20 cellular contexts compared by ENCODE assay signal in genomic region chr19:5580116-5580515, GRCh38. TPM values are rescaled to one million over a fixed set of nuclear protein-coding genes. Genes with fewer than 3 reads are reported as not detected.
DNase-seq lines count a peak whose midpoint lies in the region; ATAC-seq and TF ChIP-seq lines count a peak whose summit lies in the region.
"Had no signal": no experiment of that assay in that cellular context is flagged by ENCODE, and none has a peak within 500 bp of the region (broad histone marks: within the 10 kb centered on the region; RNA-seq: fewer than 3 reads in every experiment).

No MANE protein-coding gene starts in this region.

- H3K9me3 Mint-ChIP-seq in CD4-positive, alpha-beta T cell = no peaks in the 10 kb centered on the region
- H3K9me3 Mint-ChIP-seq: activated CD4-positive, alpha-beta T cell treated with anti-CD3 and anti-CD28 coated beads, Interleukin-2, amount 10 ng/mL, durations not matched to agents 24 days and 14 days; activated naive CD4-positive, alpha-beta T cell treated with anti-CD3 and anti-CD28 coated beads, Interleukin-2, amount 10 ng/mL, durations not matched to agents 7 days and 5 days; dendritic cell treated with granulocyte-macrophage colony-stimulating factor and Interleukin-4, amounts not matched to agents 40 ng/mL and 50 ng/mL, for 4 days; natural killer cell; stimulated activated naive CD8-positive, alpha-beta T cell treated with anti-CD3 and anti-CD28 coated beads, Interleukin-15, Interleukin-2, amounts not matched to agents 100 ng/mL and 50 ng/mL, for 24 hours had no signal

- H4K91ac ChIP-seq in mesenchymal stem cell (ENCODE audit: low read length) = no peak overlapping the region

- ATAC-seq in HG03025 (IDR thresholded peaks at IDR 0.05; ENCODE audit: low FRiP score, unreplicated experiment) (no peak), HG03469 (IDR thresholded peaks at IDR 0.05; ENCODE audit: unreplicated experiment) (no peak), HG02759 (IDR thresholded peaks at IDR 0.05; ENCODE audit: unreplicated experiment) (no peak)
- ATAC-seq in CD4-positive, alpha-beta T cell (ENCODE audit: poor library complexity) = no peak
- ATAC-seq: natural killer cell had no signal

- H2AFZ ChIP-seq in mesenchymal stem cell (ENCODE audit: low read depth, low read length) = no peak overlapping the region
- H2AFZ ChIP-seq: GM23248 had no signal

- intact Hi-C loops in CD4-positive, alpha-beta T cell (cut with DNase I, micrococcal nuclease) = no loop called here

- H3K4me3 ChIP-seq in BLaER1 treated with 17β-estradiol and CSF1 and Interleukin-3, amounts not matched to agents 10 nM and 100 nM = no peak overlapping the region
- H3K4me3 ChIP-seq in NT2/D1 (ENCODE audit: insufficient read length, low read depth) = no peak overlapping the region
- H3K4me3 ChIP-seq in mesenchymal stem cell (ENCODE audit: insufficient read depth in 1 of 2, low read depth in 1 of 2, low read length in 2 of 2) = no peak overlapping the region
- H3K4me3 ChIP-seq: GM23248 had no signal

- no peak overlapping the region for H3K14ac ChIP-seq in mesenchymal stem cell (ENCODE audit: low read length in 2 of 2)

- H2AK5ac ChIP-seq in mesenchymal stem cell (ENCODE audit: low read length, severe bottlenecking) = no peak overlapping the region

- POLR2A ChIA-PET in CD4-positive, alpha-beta T cell (lab: Charles Lee) = no interaction called here

- H3K79me1 ChIP-seq in mesenchymal stem cell (replicated peaks; ENCODE audit: low read length, poor library complexity, severe bottlenecking) = peaks cover 2% of the 10 kb centered on the region

- H3K4me1 Mint-ChIP-seq in CD4-positive, alpha-beta T cell (ENCODE audit: low read depth) = peaks cover 10% of the 10 kb centered on the region

- no peak overlapping the region for H2BK120ac ChIP-seq in mesenchymal stem cell (ENCODE audit: low read depth, low read length)

- H3K4ac ChIP-seq in mesenchymal stem cell (ENCODE audit: low read depth in 1 of 2, low read length in 2 of 2) = no peak overlapping the region

- CTCF ChIA-PET in CD4-positive, alpha-beta T cell (lab: Charles Lee) = no interaction called here

- H4K20me1 ChIP-seq in BLaER1 treated with 17β-estradiol and CSF1 and Interleukin-3, amounts not matched to agents 10 nM and 100 nM = peaks cover 0 to 62% (median 32%) of the 10 kb centered on the region in 11 experiments; a peak in 16 of 22 replicates

- H3K18ac ChIP-seq in mesenchymal stem cell (ENCODE audit: low read depth in 1 of 2, low read length in 2 of 2) = no peak overlapping the region

- H3K9ac ChIP-seq in BLaER1 treated with 17β-estradiol and CSF1 and Interleukin-3, amounts not matched to agents 10 nM and 100 nM = peak overlapping the region in 4 of 11 experiments; percentile 21 to 58 (median 45); a peak in 6 of 22 replicates
- H3K9ac ChIP-seq in NT2/D1 (ENCODE audit: insufficient read length, low read depth) (peak overlapping the region; percentile 26), mesenchymal stem cell (ENCODE audit: low read length) (no peak overlapping the region)
- H3K9ac ChIP-seq: GM23248 had no signal

- peaks cover under 1 to 78% (median 62%) of the 10 kb centered on the region in 10 experiments; a peak in 18 of 20 replicates for H3K4me1 ChIP-seq in BLaER1 treated with 17β-estradiol and CSF1 and Interleukin-3, amounts not matched to agents 10 nM and 100 nM
- H3K4me1 ChIP-seq in NT2/D1 (ENCODE audit: insufficient read depth, insufficient read length) (peaks cover 5% of the 10 kb centered on the region), mesenchymal stem cell (ENCODE audit: control insufficient read depth, insufficient read depth, low read depth, low read length) (peaks cover 34% of the 10 kb centered on the region)

- WGBS in mesenchymal stem cell = 71% methylated on average over 9 of the region's 9 CpGs

- no peaks in the 10 kb centered on the region for H3K9me3 ChIP-seq in BLaER1 treated with 17β-estradiol and CSF1 and Interleukin-3, amounts not matched to agents 10 nM and 100 nM (replicated peaks in 1 of 11)
- H3K9me3 ChIP-seq in NT2/D1 (ENCODE audit: insufficient read depth, low read length) = no peaks in the 10 kb centered on the region
- no peaks in the 10 kb centered on the region for H3K9me3 ChIP-seq in mesenchymal stem cell (ENCODE audit: control insufficient read depth, low read length)
- no peaks in the 10 kb centered on the region for H3K9me3 ChIP-seq in CD4-positive, alpha-beta T cell (ENCODE audit: control insufficient read depth, low read length)

- no peak overlapping the region for H2BK12ac ChIP-seq in mesenchymal stem cell (ENCODE audit: low read length in 2 of 2)

- no peak for TF ChIP-seq CTCF in CD4-positive, alpha-beta T cell (IDR thresholded peaks at IDR 0.05)

- H3K27me3 Mint-ChIP-seq in CD4-positive, alpha-beta T cell = no peaks in the 10 kb centered on the region
- H3K27me3 Mint-ChIP-seq: activated CD4-positive, alpha-beta T cell treated with anti-CD3 and anti-CD28 coated beads, Interleukin-2, amount 10 ng/mL, durations not matched to agents 24 days and 14 days; activated naive CD4-positive, alpha-beta T cell treated with anti-CD3 and anti-CD28 coated beads, Interleukin-2, amount 10 ng/mL, durations not matched to agents 7 days and 5 days; stimulated activated naive CD8-positive, alpha-beta T cell treated with anti-CD3 and anti-CD28 coated beads, Interleukin-15, Interleukin-2, amounts not matched to agents 100 ng/mL and 50 ng/mL, for 24 hours had no signal

- peak; percentile 59 for DNase-seq in NCI-H1092 (lab: John Stamatoyannopoulos, UW)
- DNase-seq in NT2/D1 (ENCODE audit: low read depth, low spot score) = no peak
- no peak for DNase-seq in mesenchymal stem cell
- no peak for DNase-seq in CD4-positive, alpha-beta T cell
- DNase-seq: activated CD4-positive, alpha-beta T cell treated with anti-CD3 and anti-CD28 coated beads, Interleukin-2, amount 10 ng/mL, durations not matched to agents 24 days and 14 days; activated naive CD4-positive, alpha-beta T cell treated with anti-CD3 and anti-CD28 coated beads, Interleukin-2, amount 10 ng/mL, durations not matched to agents 7 days and 5 days; Calu3; GM23248; natural killer cell; NCI-H2171 treated with DMSO at 0.1 percent for 48 hours had no signal

- no peak overlapping the region for H3K23ac ChIP-seq in mesenchymal stem cell (ENCODE audit: low read length in 2 of 2)

- H2BK5ac ChIP-seq in mesenchymal stem cell (ENCODE audit: low read depth, low read length, poor library complexity, severe bottlenecking) = peak overlapping the region; percentile 47

- no peak overlapping the region for H4K8ac ChIP-seq in mesenchymal stem cell (ENCODE audit: low read length)

- H3K27me3 ChIP-seq in BLaER1 treated with 17β-estradiol and CSF1 and Interleukin-3, amounts not matched to agents 10 nM and 100 nM = no peaks in the 10 kb centered on the region
- H3K27me3 ChIP-seq in NT2/D1 (ENCODE audit: insufficient read depth, insufficient read length) (no peaks in the 10 kb centered on the region), mesenchymal stem cell (ENCODE audit: control insufficient read depth in 1 of 2, insufficient read depth in 1 of 2, low read length in 2 of 2) (no peaks in the 10 kb centered on the region)
- no peaks in the 10 kb centered on the region for H3K27me3 ChIP-seq in CD4-positive, alpha-beta T cell (ENCODE audit: control insufficient read depth, insufficient read depth, low read length)

- H3K27ac ChIP-seq in BLaER1 treated with 17β-estradiol and CSF1 and Interleukin-3, amounts not matched to agents 10 nM and 100 nM = peak overlapping the region in 3 of 11 experiments; percentile 27 to 40 (median 28); a peak in 3 of 22 replicates
- H3K27ac ChIP-seq in mesenchymal stem cell (ENCODE audit: low read length, poor library complexity, severe bottlenecking) = peak overlapping the region; percentile 71
- H3K27ac ChIP-seq in CD4-positive, alpha-beta T cell (ENCODE audit: low read depth, low read length) = no peak overlapping the region
- H3K27ac ChIP-seq: GM23248 had no signal

- H3K36me3 Mint-ChIP-seq in CD4-positive, alpha-beta T cell (ENCODE audit: low read depth) = peaks cover 13% of the 10 kb centered on the region
- H3K36me3 Mint-ChIP-seq: activated naive CD4-positive, alpha-beta T cell treated with anti-CD3 and anti-CD28 coated beads, Interleukin-2, amount 10 ng/mL, durations not matched to agents 7 days and 5 days; natural killer cell had no signal

- no peak overlapping the region for H2BK15ac ChIP-seq in mesenchymal stem cell (ENCODE audit: low read depth, poor library complexity, severe bottlenecking)

- H3K27ac Mint-ChIP-seq in CD4-positive, alpha-beta T cell = no peak overlapping the region
- H3K27ac Mint-ChIP-seq: activated CD4-positive, alpha-beta T cell treated with anti-CD3 and anti-CD28 coated beads, Interleukin-2, amount 10 ng/mL, durations not matched to agents 24 days and 14 days; activated naive CD4-positive, alpha-beta T cell treated with anti-CD3 and anti-CD28 coated beads, Interleukin-2, amount 10 ng/mL, durations not matched to agents 7 days and 5 days; dendritic cell treated with granulocyte-macrophage colony-stimulating factor and Interleukin-4, amounts not matched to agents 40 ng/mL and 50 ng/mL, for 4 days; natural killer cell; stimulated activated naive CD8-positive, alpha-beta T cell treated with anti-CD3 and anti-CD28 coated beads, Interleukin-15, Interleukin-2, amounts not matched to agents 100 ng/mL and 50 ng/mL, for 24 hours had no signal

- peak overlapping the region in 7 of 11 experiments; percentile 5 to 97 (median 72); a peak in 12 of 22 replicates for H3K4me2 ChIP-seq in BLaER1 treated with 17β-estradiol and CSF1 and Interleukin-3, amounts not matched to agents 10 nM and 100 nM
- no peak overlapping the region for H3K4me2 ChIP-seq in mesenchymal stem cell (ENCODE audit: low read length, poor library complexity, severe bottlenecking)

- peaks cover 6 to 33% (median 22%) of the 10 kb centered on the region in 11 experiments; a peak in 14 of 22 replicates for H3K36me3 ChIP-seq in BLaER1 treated with 17β-estradiol and CSF1 and Interleukin-3, amounts not matched to agents 10 nM and 100 nM
- H3K36me3 ChIP-seq in NT2/D1 (ENCODE audit: insufficient read depth, insufficient read length, low read length) = peaks cover 42% of the 10 kb centered on the region
- peaks cover 11 to 16% of the 10 kb centered on the region in 2 experiments for H3K36me3 ChIP-seq in mesenchymal stem cell (ENCODE audit: control insufficient read depth in 1 of 2, insufficient read depth in 2 of 2, low read depth in 1 of 2, low read length in 2 of 2)

- H3K4me3 Mint-ChIP-seq in CD4-positive, alpha-beta T cell = no peak overlapping the region
- H3K4me3 Mint-ChIP-seq: activated CD4-positive, alpha-beta T cell treated with anti-CD3 and anti-CD28 coated beads, Interleukin-2, amount 10 ng/mL, durations not matched to agents 24 days and 14 days; activated naive CD4-positive, alpha-beta T cell treated with anti-CD3 and anti-CD28 coated beads, Interleukin-2, amount 10 ng/mL, durations not matched to agents 7 days and 5 days; dendritic cell treated with granulocyte-macrophage colony-stimulating factor and Interleukin-4, amounts not matched to agents 40 ng/mL and 50 ng/mL, for 4 days; natural killer cell; stimulated activated naive CD8-positive, alpha-beta T cell treated with anti-CD3 and anti-CD28 coated beads, Interleukin-15, Interleukin-2, amounts not matched to agents 100 ng/mL and 50 ng/mL, for 24 hours had no signal

RNA-seq across cellular contexts. Expression of gene TINCR, which starts 12.4 kb away (rescaled TPM):
- polyA plus RNA-seq in mesenchymal stem cell (2013, experiment 1 of 2) = 0.08 TPM
- polyA plus RNA-seq in mesenchymal stem cell (2013, experiment 2 of 2) = 0.03 TPM
- total RNA-seq in CD4-positive, alpha-beta T cell = 1 to 10 TPM in 1 of 2 experiments, under 1 TPM in 1; 0.74 to 1.6 TPM
- total RNA-seq: epithelial cell of proximal tubule, G401, glomerular endothelial cell, pulmonary artery endothelial cell had no signal
- polyA plus RNA-seq: GM23248 had no signal

RNA-seq across cellular contexts. Expression of gene SAFB2, which starts 42.5 kb away (rescaled TPM):
- polyA plus RNA-seq in mesenchymal stem cell (2013, experiment 1 of 2) = 25.9 TPM
- 24.3 TPM for polyA plus RNA-seq in mesenchymal stem cell (2013, experiment 2 of 2)
- 100 to 1,000 TPM; 238 to 246 TPM for total RNA-seq in CD4-positive, alpha-beta T cell

RNA-seq across cellular contexts. Expression of gene SAFB, which starts 42.8 kb away (rescaled TPM):
- 32.5 TPM for polyA plus RNA-seq in mesenchymal stem cell (2013, experiment 1 of 2)
- polyA plus RNA-seq in mesenchymal stem cell (2013, experiment 2 of 2) = 30.9 TPM
- total RNA-seq in CD4-positive, alpha-beta T cell = 100 to 1,000 TPM; 195 to 200 TPM
